ENCODE assay signal across 9 cellular contexts in genomic region chr11:94473177-94473799, GRCh38. TPM values are rescaled to one million over a fixed set of nuclear protein-coding genes. Genes with fewer than 3 reads are reported as not detected.
DNase-seq lines count a peak whose midpoint lies in the region; ATAC-seq lines count a peak whose summit lies in the region.
"Had no signal": no experiment of that assay in that cellular context is flagged by ENCODE, and none has a peak within 500 bp of the region (broad histone marks: within the 10 kb centered on the region; RNA-seq: fewer than 3 reads in every experiment).

No MANE protein-coding gene starts in this region.

- H3K9me3 ChIP-seq in HUES64 (ENCODE audit: insufficient read depth, low read depth, low read length): no peaks in the 10 kb centered on the region

- no peak overlapping the region for H3K4me3 ChIP-seq in HUES64 (ENCODE audit: low read length)

- 100% methylated on average over 1 of the region's 1 CpG for WGBS in HUES64

- ATAC-seq in GM18498 (IDR thresholded peaks at IDR 0.05; ENCODE audit: unreplicated experiment) (peak; percentile 86), GM21619 (IDR thresholded peaks at IDR 0.05; ENCODE audit: unreplicated experiment) (peak; percentile 84)

- H3K27me3 Mint-ChIP-seq in dendritic cell treated with granulocyte-macrophage colony-stimulating factor and Interleukin-4, amounts not matched to agents 40 ng/mL and 50 ng/mL, for 4 days: no peaks in the 10 kb centered on the region

- peaks cover 50% of the 10 kb centered on the region for H3K36me3 Mint-ChIP-seq in dendritic cell treated with granulocyte-macrophage colony-stimulating factor and Interleukin-4, amounts not matched to agents 40 ng/mL and 50 ng/mL, for 4 days (ENCODE audit: low read depth)

- H3K4me1 ChIP-seq in HUES64 (ENCODE audit: insufficient read depth, low read length): peaks cover 20% of the 10 kb centered on the region
- H3K4me1 ChIP-seq: parathyroid adenoma had no signal

- H3K27ac Mint-ChIP-seq in dendritic cell treated with granulocyte-macrophage colony-stimulating factor and Interleukin-4, amounts not matched to agents 40 ng/mL and 50 ng/mL, for 4 days: peak overlapping the region; percentile 68

- no peaks in the 10 kb centered on the region for H3K9me3 Mint-ChIP-seq in dendritic cell treated with granulocyte-macrophage colony-stimulating factor and Interleukin-4, amounts not matched to agents 40 ng/mL and 50 ng/mL, for 4 days

- intact Hi-C loops in dendritic cell treated with granulocyte-macrophage colony-stimulating factor and Interleukin-4, amounts not matched to agents 40 ng/mL and 50 ng/mL, for 4 days (cut with micrococcal nuclease): no loop called here
- intact Hi-C loops in head of caudate nucleus (cut with DNase I): no loop called here

- DNase-seq in effector CD8-positive, alpha-beta T cell (lab: John Stamatoyannopoulos, UW): no peak
- DNase-seq in ecto neural progenitor cell (ENCODE audit: low spot score) (no peak), iPS-NIHi11 (ENCODE audit: low spot score) (no peak), head of caudate nucleus (no peak)

- H3K9ac ChIP-seq in HUES64 (ENCODE audit: low read depth, low read length): no peak overlapping the region
- H3K9ac ChIP-seq: parathyroid adenoma had no signal

- H3K27me3 ChIP-seq in HUES64 (ENCODE audit: insufficient read depth, low read length): no peaks in the 10 kb centered on the region

- H3K4me3 Mint-ChIP-seq in dendritic cell treated with granulocyte-macrophage colony-stimulating factor and Interleukin-4, amounts not matched to agents 40 ng/mL and 50 ng/mL, for 4 days: peak overlapping the region; percentile 13

- H3K27ac ChIP-seq in HUES64 (ENCODE audit: low read depth, low read length): peak overlapping the region; percentile 59; the same call in 1 of the 2 replicates
- H3K27ac ChIP-seq: parathyroid adenoma had no signal

- H3K36me3 ChIP-seq in HUES64 (ENCODE audit: insufficient read depth, low read length): peaks cover 69% of the 10 kb centered on the region

- peaks cover 36% of the 10 kb centered on the region for H3K4me1 Mint-ChIP-seq in dendritic cell treated with granulocyte-macrophage colony-stimulating factor and Interleukin-4, amounts not matched to agents 40 ng/mL and 50 ng/mL, for 4 days (ENCODE audit: low read depth)

RNA-seq across cellular contexts. Expression of gene MRE11, which starts 20.4 kb away (rescaled TPM):
- 20.3 TPM for polyA plus RNA-seq in HUES64 (2013, experiment 1 of 2)
- polyA plus RNA-seq in HUES64 (2013, experiment 2 of 2): 21.8 TPM

RNA-seq across cellular contexts. Expression of gene ANKRD49, which starts 20.5 kb away (rescaled TPM):
- 9.2 TPM for polyA plus RNA-seq in HUES64 (2013, experiment 1 of 2)
- polyA plus RNA-seq in HUES64 (2013, experiment 2 of 2): 13.5 TPM

RNA-seq across cellular contexts. Expression of gene C11orf97, which starts 39.0 kb away (rescaled TPM):
- polyA plus RNA-seq in HUES64 (2013, experiment 1 of 2): not detected
- polyA plus RNA-seq in HUES64 (2013, experiment 2 of 2): not detected
